Comparison of ENCODE assay signal across 22 cellular contexts in genomic region chr10:131946880-131947279, GRCh38. TPM values are rescaled to one million over a fixed set of nuclear protein-coding genes. Genes with fewer than 3 reads are reported as not detected.
DNase-seq lines count a peak whose midpoint lies in the region; ATAC-seq, FAIRE-seq and TF ChIP-seq lines count a peak whose summit lies in the region.
"Had no signal": no experiment of that assay in that cellular context is flagged by ENCODE, and none has a peak within 500 bp of the region (broad histone marks: within the 10 kb centered on the region; RNA-seq: fewer than 3 reads in every experiment).

No MANE protein-coding gene starts in this region.

- no peak overlapping the region for H2AFZ ChIP-seq in endothelial cell of umbilical vein (ENCODE audit: low read depth, low read length)

- H4K20me1 ChIP-seq in endothelial cell of umbilical vein (replicated peaks; ENCODE audit: control insufficient read depth, extremely low read depth, insufficient read depth, low read length), result no peaks in the 10 kb centered on the region

- CTCF ChIA-PET in AG04450 (lab: Charles Lee) (interaction anchor here (1.8 to 2.9 kb wide), 3 partner anchors 42 to 76 kb away, joined by 4 to 20 read pairs (median 7); no protein-coding TSS in a partner anchor), endothelial cell of umbilical vein (lab: Charles Lee) (interaction anchor here (1.0 to 4.3 kb wide), 12 partner anchors 10 to 76 kb away, joined by 3 to 35 read pairs (median 6); partner anchors contain the start of gene BNIP3)

- H3K9me3 ChIP-seq in AG04450 (ENCODE audit: control insufficient read depth, insufficient read depth, low read length) (peaks cover 3% of the 10 kb centered on the region; the same call in 1 of the 2 replicates), RWPE2 (ENCODE audit: severe bottlenecking) (no peaks in the 10 kb centered on the region), endothelial cell of umbilical vein (replicated peaks; ENCODE audit: control insufficient read depth, insufficient read depth, low read length) (no peaks in the 10 kb centered on the region), BE2C (no peaks in the 10 kb centered on the region), gastrocnemius medialis (no peaks in the 10 kb centered on the region)
- H3K9me3 ChIP-seq: Caco-2, gastroesophageal sphincter, thyroid gland had no signal

- no peak for ATAC-seq in RWPE2 (ENCODE audit: low read depth)
- ATAC-seq in sciatic nerve, result no peak
- ATAC-seq in GM18517 (IDR thresholded peaks at IDR 0.05; ENCODE audit: unreplicated experiment), result no peak
- no peak for ATAC-seq in gastrocnemius medialis

- H3K27ac ChIP-seq in AG04450 (ENCODE audit: low read depth, low read length) (peak overlapping the region; percentile 49), RWPE2 (ENCODE audit: poor library complexity, severe bottlenecking) (peak overlapping the region; percentile 98), endothelial cell of umbilical vein (ENCODE audit: insufficient read depth, low read depth, low read length) (peak overlapping the region; percentile 93), gastrocnemius medialis (peak overlapping the region in 1 of 4 donors; percentile 66)
- H3K27ac ChIP-seq: KMS-11, thyroid gland had no signal

- peaks cover 27% of the 10 kb centered on the region for H3K79me2 ChIP-seq in endothelial cell of umbilical vein (ENCODE audit: control insufficient read depth, insufficient read depth, low read length)

- TF ChIP-seq POLR2A in endothelial cell of umbilical vein (IDR thresholded peaks at IDR 0.05; ENCODE audit: low read depth, low read length), result no peak
- no peak for TF ChIP-seq POLR2A in gastrocnemius medialis (IDR thresholded peaks at IDR 0.05)

- dilution Hi-C loops in endothelial cell of umbilical vein (cut with MboI; ENCODE audit: extremely low pct_ligation_motif_present, low sequenced_read_pairs), result no loop called here

- TF ChIP-seq CTCF in AG04450 (IDR thresholded peaks at IDR 0.05; ENCODE audit: low read depth, low read length) (no peak), RWPE2 (IDR thresholded peaks at IDR 0.05; ENCODE audit: poor library complexity, severe bottlenecking) (no peak), endothelial cell of umbilical vein (IDR thresholded peaks at IDR 0.05; ENCODE audit: extremely low read depth in 1 of 2, insufficient read depth in 1 of 2, low read depth in 1 of 2, low read length in 2 of 2) (no peak), BE2C (IDR thresholded peaks at IDR 0.05; ENCODE audit: low read depth, low read length) (no peak), gastrocnemius medialis (IDR thresholded peaks at IDR 0.05 in 4 of 5, conservative IDR thresholded peaks at IDR 0.05 in 1 of 5) (no peak)

- H3K9me1 ChIP-seq in endothelial cell of umbilical vein (replicated peaks; ENCODE audit: control insufficient read depth, extremely low read depth, insufficient read depth, low read length), result no peaks in the 10 kb centered on the region

- H3K4me2 ChIP-seq in endothelial cell of umbilical vein (ENCODE audit: insufficient read depth, low read length), result peak overlapping the region; percentile 55
- H3K4me2 ChIP-seq: KMS-11 had no signal

- peak overlapping the region; percentile 47 for H3K9ac ChIP-seq in endothelial cell of umbilical vein (replicated peaks; ENCODE audit: extremely low read depth, insufficient read depth, low read length)
- H3K9ac ChIP-seq: KMS-11 had no signal

- no peak for DNase-seq in AG04450 (ENCODE audit: low read depth, low spot score)
- DNase-seq in RWPE2 (ENCODE audit: low spot score), result no peak
- DNase-seq in endothelial cell of umbilical vein (ENCODE audit: low read depth, low spot score), result peak; percentile 36
- DNase-seq in sciatic nerve (ENCODE audit: low spot score), result peak; percentile 41
- DNase-seq in NCI-H345 (lab: John Stamatoyannopoulos, UW), result no peak
- no peak for DNase-seq in BE2C
- no peak for DNase-seq in gastrocnemius medialis
- DNase-seq: activated CD4-positive, alpha-beta memory T cell treated with anti-CD3 and anti-CD28 coated beads, Interleukin-2, amount 10 ng/mL, durations not matched to agents 7 days and 5 days; activated T-cell treated with anti-CD3 and anti-CD28 coated beads, Interleukin-2, amount 50 U/mL, for 1 hour; AML-193; Caco-2; erythroblast; left cardiac atrium; NCI-H1048; NCI-H2029 treated with DMSO at 0.1 percent for 48 hours; NCI-H510A; T-helper 2 cell; thyroid gland had no signal

- FAIRE-seq in endothelial cell of umbilical vein (lab: Jason Lieb, UNC), result no peak
- FAIRE-seq: GM18507 had no signal

- H3K4me3 ChIP-seq in AG04450 (ENCODE audit: low read depth, low read length) (no peak overlapping the region), RWPE2 (ENCODE audit: severe bottlenecking) (no peak overlapping the region), endothelial cell of umbilical vein (replicated peaks in 1 of 3; ENCODE audit: insufficient read depth in 1 of 3, low read depth in 1 of 3, low read length in 3 of 3) (no peak overlapping the region), BE2C (ENCODE audit: low read depth, low read length) (no peak overlapping the region), gastrocnemius medialis (no peak overlapping the region)
- H3K4me3 ChIP-seq: gastroesophageal sphincter, thyroid gland had no signal

- H3K36me3 ChIP-seq in RWPE2 (ENCODE audit: low read depth) (peaks cover 68% of the 10 kb centered on the region), endothelial cell of umbilical vein (ENCODE audit: control insufficient read depth in 2 of 2, extremely low read depth in 1 of 2, insufficient read depth in 2 of 2, low read length in 2 of 2) (peaks cover 8 to 12% of the 10 kb centered on the region in 2 experiments), BE2C (peaks cover 58% of the 10 kb centered on the region), gastrocnemius medialis (peaks cover 0 to 76% of the 10 kb centered on the region in 2 donors)

- BruUV-seq in endothelial cell of umbilical vein (replicated peaks; lab: Mats Ljungman, UMichigan), result no TSS peak

- peaks cover 42% of the 10 kb centered on the region for H3K4me1 ChIP-seq in RWPE2 (ENCODE audit: insufficient read depth, poor library complexity, severe bottlenecking)
- H3K4me1 ChIP-seq in endothelial cell of umbilical vein (ENCODE audit: control insufficient read depth, extremely low read depth, insufficient read depth, low read length), result peaks cover 39% of the 10 kb centered on the region
- H3K4me1 ChIP-seq in BE2C, result no peaks in the 10 kb centered on the region
- H3K4me1 ChIP-seq in gastrocnemius medialis, result peaks cover 10 to 15% of the 10 kb centered on the region in 2 donors
- H3K4me1 ChIP-seq: Caco-2, thyroid gland had no signal

- no peaks in the 10 kb centered on the region for H3K27me3 ChIP-seq in AG04450 (ENCODE audit: control insufficient read depth, insufficient read depth, low read length)
- H3K27me3 ChIP-seq in RWPE2 (ENCODE audit: insufficient read depth, poor library complexity, severe bottlenecking), result no peaks in the 10 kb centered on the region
- H3K27me3 ChIP-seq in endothelial cell of umbilical vein (ENCODE audit: control insufficient read depth in 2 of 2, insufficient read depth in 2 of 2, low read length in 2 of 2), result no peaks in the 10 kb centered on the region
- no peaks in the 10 kb centered on the region for H3K27me3 ChIP-seq in BE2C
- H3K27me3 ChIP-seq in gastrocnemius medialis, result no peaks in the 10 kb centered on the region
- H3K27me3 ChIP-seq: gastroesophageal sphincter, thyroid gland had no signal

- POLR2A ChIA-PET in AG04450 (lab: Yijun Ruan, JAX), result interaction anchor here (0.8 to 3.3 kb wide), 4 partner anchors 19 to 51 kb away, joined by 3 to 17 read pairs (median 4); partner anchors contain the start of gene BNIP3
- POLR2A ChIA-PET in endothelial cell of umbilical vein (lab: Charles Lee), result interaction anchor here (0.8 to 2.2 kb wide), 2 partner anchors 33 to 46 kb away, joined by 3 to 6 read pairs; partner anchors contain the start of gene PPP2R2D

- intact Hi-C loops in endothelial cell of umbilical vein (cut with micrococcal nuclease), result loop anchor here (1.0 kb wide), 1 partner anchor 17 kb away; no protein-coding TSS in a partner anchor
- intact Hi-C loops in sciatic nerve (cut with DNase I), result no loop called here
- intact Hi-C loops in gastrocnemius medialis (cut with DNase I; ENCODE audit: low total_unique reads), result loop anchor here (5.0 kb wide), 1 partner anchor 65 kb away; no protein-coding TSS in a partner anchor

- in situ Hi-C loops in gastrocnemius medialis (cut with MboI; ENCODE audit: low sequenced_read_pairs in 4 of 4), result no loop called here

TF ChIP-seq in endothelial cell of umbilical vein, 7 proteins besides CTCF, POLR2A, EP300 and RAD21:
- peak; percentile 32 for TF ChIP-seq MYC (IDR thresholded peaks at IDR 0.05; ENCODE audit: low read depth, low read length)
- TF ChIP-seq EZH2 (IDR thresholded peaks at IDR 0.05; ENCODE audit: borderline replicate concordance, low read depth, low read length, severe bottlenecking), result no peak

RNA-seq across cellular contexts. Expression of gene BNIP3, which starts 34.8 kb away (rescaled TPM):
- polyA plus RNA-seq in AG04450 (2011; rRNA removed), result 68.6 and 73.5 TPM in 2 replicates
- 31.2 and 36.1 TPM in 2 replicates for polyA minus RNA-seq in AG04450 (2011; rRNA and poly(A)+ RNA removed)
- total RNA-seq in endothelial cell of umbilical vein, result 40.1 and 51.4 TPM in 2 replicates
- polyA plus RNA-seq in endothelial cell of umbilical vein, result 40.3 and 53.3 TPM in 2 replicates
- 43.5 and 45.3 TPM in 2 replicates for polyA plus RNA-seq in endothelial cell of umbilical vein (2011; cell fraction: cytosol; rRNA removed)
- 33.6 and 40.6 TPM in 2 replicates for polyA plus RNA-seq in endothelial cell of umbilical vein (2011; cell fraction: nucleus; rRNA removed)
- polyA plus RNA-seq in endothelial cell of umbilical vein (2012), result 51.6 and 57.8 TPM in 2 replicates
- 16.5 and 21.1 TPM in 2 replicates for polyA minus RNA-seq in endothelial cell of umbilical vein
- 8.6 TPM for polyA minus RNA-seq in endothelial cell of umbilical vein (2011; cell fraction: cytosol; rRNA and poly(A)+ RNA removed)
- 10.5 and 14.1 TPM in 2 replicates for polyA minus RNA-seq in endothelial cell of umbilical vein (2011; cell fraction: nucleus; rRNA and poly(A)+ RNA removed)
- total RNA-seq in sciatic nerve, result 37.9 TPM
- 47.0 TPM for polyA plus RNA-seq in BE2C (2012; ENCODE audit: insufficient read depth, insufficient read length, low read depth)
- 1,000 to 10,000 TPM in 1 of 4 donors, 100 to 1,000 TPM in 3; 337 to 1,280 (median 583) TPM for total RNA-seq in gastrocnemius medialis

RNA-seq across cellular contexts. Expression of gene PPP2R2D, which starts 46.1 kb away (rescaled TPM):
- polyA plus RNA-seq in AG04450 (2011; rRNA removed), result 27.2 and 27.9 TPM in 2 replicates
- polyA minus RNA-seq in AG04450 (2011; rRNA and poly(A)+ RNA removed), result 28.0 and 33.3 TPM in 2 replicates
- total RNA-seq in endothelial cell of umbilical vein, result 33.9 and 36.3 TPM in 2 replicates
- 27.8 and 29.9 TPM in 2 replicates for polyA plus RNA-seq in endothelial cell of umbilical vein
- 36.2 and 42.3 TPM in 2 replicates for polyA plus RNA-seq in endothelial cell of umbilical vein (2011; cell fraction: cytosol; rRNA removed)
- 63.6 and 63.8 TPM in 2 replicates for polyA plus RNA-seq in endothelial cell of umbilical vein (2011; cell fraction: nucleus; rRNA removed)
- polyA plus RNA-seq in endothelial cell of umbilical vein (2012), result 36.3 and 38.9 TPM in 2 replicates
- polyA minus RNA-seq in endothelial cell of umbilical vein, result 38.5 and 41.4 TPM in 2 replicates
- polyA minus RNA-seq in endothelial cell of umbilical vein (2011; cell fraction: cytosol; rRNA and poly(A)+ RNA removed), result 19.3 TPM
- polyA minus RNA-seq in endothelial cell of umbilical vein (2011; cell fraction: nucleus; rRNA and poly(A)+ RNA removed), result 32.3 and 34.4 TPM in 2 replicates
- total RNA-seq in sciatic nerve, result 30.1 TPM
- 59.9 TPM for polyA plus RNA-seq in BE2C (2012; ENCODE audit: insufficient read depth, insufficient read length, low read depth)
- 10 to 100 TPM; 22.4 to 33.7 (median 29.1) TPM for total RNA-seq in gastrocnemius medialis

Comparison
In these comparisons a context has a peak if more than half of its experiments do, and no peak if none do; other contexts are left out.
1. DNase-seq: peak in endothelial cell of umbilical vein (single experiment) and sciatic nerve (single experiment); none in AG04450 (single experiment), RWPE2 (single experiment), NCI-H345 (single experiment), BE2C (single experiment) and gastrocnemius medialis (0 of 2).